8 cellular contexts compared by ENCODE assay signal in the genomic region with DNA sequence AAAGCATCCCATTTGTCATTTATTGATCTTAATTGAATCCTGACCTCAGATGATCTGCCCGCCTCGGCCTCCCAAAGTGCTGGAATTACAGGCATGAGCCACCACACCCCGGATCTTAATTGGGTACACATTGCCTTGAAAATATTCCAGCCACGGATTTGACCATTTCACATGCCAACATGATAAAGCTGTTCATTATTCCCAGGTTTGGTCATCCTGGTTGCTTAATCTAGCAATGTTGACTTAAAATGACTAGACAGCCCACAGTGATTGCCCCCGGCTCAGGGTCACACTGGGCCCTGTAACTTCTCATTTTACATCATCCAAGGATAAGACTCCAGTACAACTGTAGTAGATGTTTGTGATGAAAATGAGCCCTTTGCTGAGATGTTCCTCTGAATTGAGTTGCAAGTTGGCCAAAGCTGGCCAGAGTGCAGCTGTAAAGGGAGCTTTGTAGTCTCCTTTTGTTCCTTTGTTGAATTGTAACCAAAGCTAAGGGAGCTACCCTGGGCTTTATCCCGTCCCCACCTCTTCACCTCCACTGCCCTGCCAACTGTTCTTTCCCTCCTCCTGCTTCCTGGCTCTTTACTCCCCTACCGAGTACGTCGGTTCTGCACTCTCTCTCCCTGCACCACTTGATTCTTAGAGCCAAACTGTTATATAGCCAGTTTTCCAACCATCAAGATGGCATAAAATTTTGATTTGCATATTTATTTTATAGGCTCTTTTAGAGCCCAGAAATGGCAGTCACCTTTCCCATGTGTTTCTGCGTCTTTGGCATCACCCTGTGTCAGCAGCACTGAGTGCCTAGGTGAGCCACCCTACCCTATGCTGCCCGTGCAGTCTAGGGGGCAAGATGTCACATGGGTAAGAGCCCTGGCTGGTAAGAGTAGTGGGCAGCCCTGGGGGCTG.
DNase-seq lines count a peak whose midpoint lies in the region; ATAC-seq and TF ChIP-seq lines count a peak whose summit lies in the region.

No MANE protein-coding gene starts in this region.

- H3K27me3 ChIP-seq in upper lobe of left lung, result no peaks in the 10 kb centered on the region

- POLR2A ChIA-PET in activated CD8-positive, alpha-beta T cell treated with anti-CD3 and anti-CD28 coated beads for 36 hours (lab: Charles Lee), result interaction anchor here (0.6 to 2.1 kb wide), 6 partner anchors 9 to 108 kb away, joined by 3 to 9 read pairs (median 4); no protein-coding TSS in a partner anchor

- no peak for ATAC-seq in activated T-cell treated with anti-CD3 and anti-CD28 coated beads, Interleukin-2, amount 50 U/mL, for 72 hours (replicated peaks in 1 of 2)
- ATAC-seq in activated CD8-positive, alpha-beta T cell treated with anti-CD3 and anti-CD28 coated beads for 36 hours, result no peak
- peak in 1 of 2 donors; percentile 79 for ATAC-seq in upper lobe of left lung (ENCODE audit: low FRiP score in 2 of 2)

- peaks cover 20 to 28% (median 24%) of the 10 kb centered on the region in 4 donors for H3K4me1 ChIP-seq in upper lobe of left lung

- peak in 1 of 4 donors; percentile 21 for TF ChIP-seq POLR2A in upper lobe of left lung (IDR thresholded peaks at IDR 0.05)

- H3K9me3 Mint-ChIP-seq in activated T-cell treated with anti-CD3 and anti-CD28 coated beads, Interleukin-2, amount 50 U/mL, for 72 hours, result peaks cover 0 to 5% of the 10 kb centered on the region in 2 donors
- no peaks in the 10 kb centered on the region for H3K9me3 Mint-ChIP-seq in activated CD8-positive, alpha-beta T cell treated with anti-CD3 and anti-CD28 coated beads for 36 hours

- H3K4me1 Mint-ChIP-seq in activated T-cell treated with anti-CD3 and anti-CD28 coated beads, Interleukin-2, amount 50 U/mL, for 72 hours (ENCODE audit: low read depth), result peaks cover 72% of the 10 kb centered on the region
- H3K4me1 Mint-ChIP-seq in activated CD8-positive, alpha-beta T cell treated with anti-CD3 and anti-CD28 coated beads for 36 hours (ENCODE audit: low read depth), result peaks cover 49% of the 10 kb centered on the region

- CTCF ChIA-PET in activated CD8-positive, alpha-beta T cell treated with anti-CD3 and anti-CD28 coated beads for 36 hours (lab: Charles Lee), result interaction anchor here (1.5 to 1.8 kb wide), 3 partner anchors 9 to 79 kb away, joined by 4 to 7 read pairs (median 5); no protein-coding TSS in a partner anchor

- TF ChIP-seq CTCF in activated CD8-positive, alpha-beta T cell treated with anti-CD3 and anti-CD28 coated beads for 36 hours (IDR thresholded peaks at IDR 0.05), result no peak
- TF ChIP-seq CTCF in upper lobe of left lung (IDR thresholded peaks at IDR 0.05), result no peak

- no peaks in the 10 kb centered on the region for H3K9me3 ChIP-seq in upper lobe of left lung

- intact Hi-C loops in activated CD8-positive, alpha-beta T cell treated with anti-CD3 and anti-CD28 coated beads for 36 hours (cut with micrococcal nuclease), result no loop called here

- peak overlapping the region; percentile 78 to 89 (median 80) for H3K27ac ChIP-seq in upper lobe of left lung

- H3K4me3 Mint-ChIP-seq in activated T-cell treated with anti-CD3 and anti-CD28 coated beads, Interleukin-2, amount 50 U/mL, for 72 hours, result peak overlapping the region; percentile 42 to 61
- H3K4me3 Mint-ChIP-seq in activated CD8-positive, alpha-beta T cell treated with anti-CD3 and anti-CD28 coated beads for 36 hours, result no peak overlapping the region

- 71 to 78% methylated on average over 11 of the region's 11 CpGs for WGBS in upper lobe of left lung, 2 donors

- H3K36me3 Mint-ChIP-seq in activated T-cell treated with anti-CD3 and anti-CD28 coated beads, Interleukin-2, amount 50 U/mL, for 72 hours (ENCODE audit: insufficient read depth in 2 of 2), result peaks cover 10 to 25% of the 10 kb centered on the region in 2 donors
- H3K36me3 Mint-ChIP-seq in activated CD8-positive, alpha-beta T cell treated with anti-CD3 and anti-CD28 coated beads for 36 hours (ENCODE audit: low read depth), result peaks cover 48% of the 10 kb centered on the region

- no peaks in the 10 kb centered on the region for H3K27me3 Mint-ChIP-seq in activated T-cell treated with anti-CD3 and anti-CD28 coated beads, Interleukin-2, amount 50 U/mL, for 72 hours (ENCODE audit: low read depth)
- no peaks in the 10 kb centered on the region for H3K27me3 Mint-ChIP-seq in activated CD8-positive, alpha-beta T cell treated with anti-CD3 and anti-CD28 coated beads for 36 hours

- H3K27ac Mint-ChIP-seq in activated T-cell treated with anti-CD3 and anti-CD28 coated beads, Interleukin-2, amount 50 U/mL, for 72 hours, result peak overlapping the region; percentile 95
- peak overlapping the region; percentile 97 for H3K27ac Mint-ChIP-seq in activated CD8-positive, alpha-beta T cell treated with anti-CD3 and anti-CD28 coated beads for 36 hours

- no peak for DNase-seq in activated T-cell treated with anti-CD3 and anti-CD28 coated beads, Interleukin-2, amount 50 U/mL, for 72 hours
- DNase-seq in activated T-cell treated with anti-CD3 and anti-CD28 coated beads, Interleukin-2, amount 50 U/mL, for 1 hour, result no peak
- no peak for DNase-seq in activated CD8-positive, alpha-beta T cell treated with anti-CD3 and anti-CD28 coated beads for 36 hours
- DNase-seq in iris pigment epithelial cell (ENCODE audit: low read depth), result peak; percentile 98
- DNase-seq in upper lobe of left lung, result peak in 1 of 2 donors; percentile 63
- no peak for DNase-seq in NK-92 treated with Interleukin-12 subunit alpha and Interleukin-12 subunit beta, amount 100 ng/mL, for 24 hours (lab: John Stamatoyannopoulos, UW)
- DNase-seq in NCI-H2081 treated with DMSO at 0.1 percent for 48 hours (lab: John Stamatoyannopoulos, UW), result no peak
- no peak for DNase-seq in activated CD4-positive, alpha-beta T cell treated with anti-CD3 and anti-CD28 coated beads for 48 hours

- peaks cover 0 to 23% (median 7%) of the 10 kb centered on the region in 4 donors for H3K36me3 ChIP-seq in upper lobe of left lung

- TF ChIP-seq EP300 in upper lobe of left lung (IDR thresholded peaks at IDR 0.05), result peak in 1 of 4 donors; percentile 52

- H3K4me3 ChIP-seq in upper lobe of left lung, result no peak overlapping the region
